ENCODE assay signal across 8 cellular contexts in the genomic region with DNA sequence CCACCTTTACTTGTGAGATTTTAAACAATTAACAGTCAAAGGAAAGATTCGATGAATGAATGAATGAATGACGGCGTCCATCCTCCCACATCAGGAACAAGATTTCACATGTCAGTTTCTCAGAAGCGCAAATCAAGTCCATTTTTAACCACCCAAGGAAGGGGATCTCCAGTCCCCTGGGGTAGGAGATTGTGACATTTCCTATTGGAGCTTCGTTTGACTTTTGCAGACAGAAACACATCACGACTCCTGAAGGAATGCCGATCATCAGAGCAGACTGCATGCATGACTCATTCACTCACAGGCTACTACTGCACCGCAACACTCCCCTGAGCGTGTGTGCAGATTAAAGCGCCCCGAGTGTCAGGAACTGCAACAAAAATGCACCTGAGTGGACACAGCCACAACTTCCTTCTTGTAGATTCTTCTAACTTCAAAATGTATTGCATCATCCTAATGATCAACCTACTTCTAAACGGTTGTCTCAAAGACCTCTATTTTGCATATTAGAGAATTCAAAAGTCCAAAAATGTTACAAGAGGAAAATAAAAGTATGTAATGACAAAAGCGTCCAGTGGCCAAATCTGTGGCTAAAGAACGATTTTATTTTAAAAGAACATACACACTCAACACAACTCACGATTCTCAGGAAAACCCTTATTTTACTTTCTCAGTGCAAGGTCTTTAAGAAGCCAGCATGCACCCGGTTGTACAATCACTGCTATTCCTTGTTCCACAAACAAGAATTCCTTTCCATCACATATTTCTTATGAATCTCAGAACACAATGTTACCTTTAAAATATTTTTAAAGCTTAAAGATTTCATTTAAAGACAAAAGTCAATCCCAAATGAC.
DNase-seq lines count a peak whose midpoint lies in the region; ATAC-seq, FAIRE-seq and TF ChIP-seq lines count a peak whose summit lies in the region.

No MANE protein-coding gene starts in this region.

- no peaks in the 10 kb centered on the region for H3K27me3 Mint-ChIP-seq in CD8-positive, alpha-beta T cell (ENCODE audit: low read depth)
- H3K27me3 Mint-ChIP-seq in progenitor cell of endocrine pancreas = no peaks in the 10 kb centered on the region

- peaks cover 51% of the 10 kb centered on the region for H3K36me3 Mint-ChIP-seq in CD8-positive, alpha-beta T cell
- H3K36me3 Mint-ChIP-seq in progenitor cell of endocrine pancreas (ENCODE audit: insufficient read depth) = peaks cover 9% of the 10 kb centered on the region

- peak overlapping the region; percentile 92 for H3K9ac ChIP-seq in endothelial cell of umbilical vein (replicated peaks; ENCODE audit: extremely low read depth, insufficient read depth, low read length)

- H3K4me1 ChIP-seq in CD8-positive, alpha-beta T cell (ENCODE audit: insufficient read depth, low read length) = peaks cover 60% of the 10 kb centered on the region
- peaks cover 27% of the 10 kb centered on the region for H3K4me1 ChIP-seq in endothelial cell of umbilical vein (ENCODE audit: control insufficient read depth, extremely low read depth, insufficient read depth, low read length)

- no TSS peak for BruUV-seq in endothelial cell of umbilical vein (replicated peaks; lab: Mats Ljungman, UMichigan)

- intact Hi-C loops in CD8-positive, alpha-beta T cell (cut with DNase I, micrococcal nuclease) = loop anchor here (1.0 to 10.0 kb wide), 7 partner anchors 13 to 563 kb away; partner anchors contain the start of genes DCLRE1C (in 1 of the 2), MEIG1 (in 1 of the 2) and NMT2 (in 1 of the 2)
- intact Hi-C loops in endothelial cell of umbilical vein (cut with micrococcal nuclease) = loop anchor here (1.0 to 10.0 kb wide), 5 partner anchors 14 to 353 kb away; partner anchors contain the start of genes DCLRE1C and MEIG1

- peak overlapping the region; percentile 17 for H3K4me3 ChIP-seq in CD8-positive, alpha-beta T cell (ENCODE audit: low read depth, low read length)
- peak overlapping the region; percentile 76 to 93 (median 84) for H3K4me3 ChIP-seq in endothelial cell of umbilical vein (replicated peaks in 1 of 3; ENCODE audit: insufficient read depth in 1 of 3, low read depth in 1 of 3, low read length in 3 of 3)

- H3K27ac ChIP-seq in CD8-positive, alpha-beta T cell (ENCODE audit: low read depth, low read length) = peak overlapping the region; percentile 16
- peak overlapping the region; percentile 70 for H3K27ac ChIP-seq in endothelial cell of umbilical vein (ENCODE audit: insufficient read depth, low read depth, low read length)

- in situ Hi-C loops in KBM-7 (cut with MboI; ENCODE audit: low pct_unique_long_range_greater_than_20kb, low sequenced_read_pairs) = no loop called here

- dilution Hi-C loops in endothelial cell of umbilical vein (cut with MboI; ENCODE audit: extremely low pct_ligation_motif_present, low sequenced_read_pairs) = no loop called here

- POLR2A ChIA-PET in CD8-positive, alpha-beta T cell (lab: Charles Lee) = interaction anchor here (1.0 to 1.2 kb wide), 2 partner anchors 19 to 32 kb away, joined by 3 read pairs; no protein-coding TSS in a partner anchor
- POLR2A ChIA-PET in endothelial cell of umbilical vein (lab: Charles Lee) = no interaction called here

- H3K79me2 ChIP-seq in endothelial cell of umbilical vein (ENCODE audit: control insufficient read depth, insufficient read depth, low read length) = peaks cover 68% of the 10 kb centered on the region

- peak in 5 of 7 experiments; percentile 42 to 80 (median 66) for DNase-seq in CD8-positive, alpha-beta T cell
- DNase-seq in KBM-7 (peak; percentile 89), endothelial cell of umbilical vein (ENCODE audit: low read depth, low spot score) (peak; percentile 76), progenitor cell of endocrine pancreas (ENCODE audit: low spot score, unreplicated experiment) (no peak), NCI-H748 (lab: John Stamatoyannopoulos, UW; ENCODE audit: unreplicated experiment) (no peak), cerebellar nuclear complex (lab: John Stamatoyannopoulos, UW) (no peak)
- peak; percentile 60 to 69 for DNase-seq in activated CD4-positive, alpha-beta T cell treated with anti-CD3 and anti-CD28 coated beads, Interleukin-2, amount 50 U/mL, for 48 hours

- peak overlapping the region; percentile 99 for H3K4me3 Mint-ChIP-seq in CD8-positive, alpha-beta T cell
- H3K4me3 Mint-ChIP-seq in progenitor cell of endocrine pancreas (ENCODE audit: low read depth) = peak overlapping the region; percentile 63

- TF ChIP-seq CTCF in CD8-positive, alpha-beta T cell (IDR thresholded peaks at IDR 0.05) = no peak
- TF ChIP-seq CTCF in endothelial cell of umbilical vein (IDR thresholded peaks at IDR 0.05; ENCODE audit: extremely low read depth in 1 of 2, insufficient read depth in 1 of 2, low read depth in 1 of 2, low read length in 2 of 2) = peak in 1 of 2 donors; percentile 1
- TF ChIP-seq CTCF in progenitor cell of endocrine pancreas (IDR thresholded peaks at IDR 0.05; ENCODE audit: unreplicated experiment) = no peak

- peak overlapping the region; percentile 90 for H3K27ac Mint-ChIP-seq in CD8-positive, alpha-beta T cell
- H3K27ac Mint-ChIP-seq in progenitor cell of endocrine pancreas = peak overlapping the region; percentile 87

- H3K36me3 ChIP-seq in CD8-positive, alpha-beta T cell (ENCODE audit: insufficient read depth, low read length) = peaks cover 7% of the 10 kb centered on the region
- H3K36me3 ChIP-seq in endothelial cell of umbilical vein (ENCODE audit: control insufficient read depth in 2 of 2, extremely low read depth in 1 of 2, insufficient read depth in 2 of 2, low read length in 2 of 2) = peaks cover 14 to 17% of the 10 kb centered on the region in 2 experiments

- no peaks in the 10 kb centered on the region for H3K9me1 ChIP-seq in endothelial cell of umbilical vein (replicated peaks; ENCODE audit: control insufficient read depth, extremely low read depth, insufficient read depth, low read length)

- H3K4me2 ChIP-seq in endothelial cell of umbilical vein (ENCODE audit: insufficient read depth, low read length) = peak overlapping the region; percentile 98

- H3K27me3 ChIP-seq in CD8-positive, alpha-beta T cell (ENCODE audit: insufficient read depth, low read length) = no peaks in the 10 kb centered on the region
- H3K27me3 ChIP-seq in endothelial cell of umbilical vein (ENCODE audit: control insufficient read depth in 2 of 2, insufficient read depth in 2 of 2, low read length in 2 of 2) = no peaks in the 10 kb centered on the region

- H3K9me3 ChIP-seq in CD8-positive, alpha-beta T cell (ENCODE audit: low read length) = no peaks in the 10 kb centered on the region
- no peaks in the 10 kb centered on the region for H3K9me3 ChIP-seq in endothelial cell of umbilical vein (replicated peaks; ENCODE audit: control insufficient read depth, insufficient read depth, low read length)

- no peaks in the 10 kb centered on the region for H3K9me3 Mint-ChIP-seq in CD8-positive, alpha-beta T cell
- no peaks in the 10 kb centered on the region for H3K9me3 Mint-ChIP-seq in progenitor cell of endocrine pancreas (ENCODE audit: low read depth)

- no peak for TF ChIP-seq POLR2A in endothelial cell of umbilical vein (IDR thresholded peaks at IDR 0.05; ENCODE audit: low read depth, low read length)

- CTCF ChIA-PET in CD8-positive, alpha-beta T cell (lab: Charles Lee) = interaction anchor here (1.3 kb wide), 1 partner anchor 65 kb away, joined by 4 read pairs; no protein-coding TSS in a partner anchor
- CTCF ChIA-PET in endothelial cell of umbilical vein (lab: Charles Lee) = interaction anchor here (0.6 to 1.6 kb wide), 5 partner anchors 13 to 237 kb away, joined by 3 to 6 read pairs (median 3); no protein-coding TSS in a partner anchor

- H4K20me1 ChIP-seq in endothelial cell of umbilical vein (replicated peaks; ENCODE audit: control insufficient read depth, extremely low read depth, insufficient read depth, low read length) = peaks cover 5% of the 10 kb centered on the region

- no peak overlapping the region for H2AFZ ChIP-seq in endothelial cell of umbilical vein (ENCODE audit: low read depth, low read length)

- FAIRE-seq in endothelial cell of umbilical vein (lab: Jason Lieb, UNC) = peak; percentile 96

- ATAC-seq in CD8-positive, alpha-beta T cell = peak; percentile 41
- peak; percentile 44 for ATAC-seq in GM21390 (IDR thresholded peaks at IDR 0.05; ENCODE audit: unreplicated experiment)

- peaks cover 71% of the 10 kb centered on the region for H3K4me1 Mint-ChIP-seq in CD8-positive, alpha-beta T cell (ENCODE audit: low read depth)
- peaks cover 30% of the 10 kb centered on the region for H3K4me1 Mint-ChIP-seq in progenitor cell of endocrine pancreas (ENCODE audit: low read depth)

TF ChIP-seq in endothelial cell of umbilical vein, 7 proteins besides CTCF, POLR2A, EP300 and RAD21:
- peak; percentile 76 for TF ChIP-seq JUN (IDR thresholded peaks at IDR 0.05; ENCODE audit: borderline replicate concordance, insufficient read depth, insufficient read length, low read depth)
- peak; percentile 92 for TF ChIP-seq FOS (IDR thresholded peaks at IDR 0.05; ENCODE audit: borderline replicate concordance, insufficient read depth, low read length)
- peak; percentile 16 for TF ChIP-seq POLR2AphosphoS5 (IDR thresholded peaks at IDR 0.05; ENCODE audit: insufficient read depth, low read depth, low read length)
- no peak for TF ChIP-seq GATA2 (IDR thresholded peaks at IDR 0.05; ENCODE audit: insufficient read depth, insufficient read length, low read depth, low read length)

Comparison
In these comparisons a context has a peak if more than half of its experiments do, and no peak if none do; other contexts are left out.
1. DNase-seq: peak in CD8-positive, alpha-beta T cell (5 of 7), KBM-7 (single experiment), activated CD4-positive, alpha-beta T cell treated with anti-CD3 and anti-CD28 coated beads, Interleukin-2, amount 50 U/mL, for 48 hours (2 of 2) and endothelial cell of umbilical vein (single experiment); none in progenitor cell of endocrine pancreas (single experiment), NCI-H748 (single experiment) and cerebellar nuclear complex (0 of 2).